ENCODE assay signal across 8 cellular contexts in the genomic region with DNA sequence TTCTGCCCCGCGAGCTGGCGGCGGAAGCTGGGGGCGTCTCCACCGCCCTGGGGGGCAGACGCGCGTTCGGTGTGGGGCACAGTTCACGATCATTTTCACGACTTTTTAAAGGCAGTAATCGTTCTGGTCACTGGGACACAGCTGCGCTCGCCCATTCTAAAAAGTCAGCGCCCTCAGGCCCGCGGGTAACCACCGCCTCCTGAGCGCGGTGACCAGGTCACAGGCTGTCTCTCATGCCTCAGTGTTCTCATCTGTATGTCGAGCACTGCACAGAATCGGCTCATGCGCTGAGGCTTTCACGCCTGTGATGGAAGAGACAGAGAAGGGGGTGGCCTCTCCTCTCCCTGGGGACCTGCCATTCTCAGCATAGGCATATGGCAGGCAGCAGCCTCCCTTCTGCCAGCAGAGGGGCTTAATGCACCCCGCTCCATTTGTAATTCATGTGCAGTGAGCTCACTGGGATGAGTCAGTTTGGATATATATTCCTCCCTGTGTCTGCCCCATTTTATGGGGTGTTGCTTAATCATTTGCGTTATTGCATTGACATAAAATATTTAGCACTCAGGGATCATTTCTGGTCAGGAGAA. TPM values are rescaled to one million over a fixed set of nuclear protein-coding genes. Genes with fewer than 3 reads are reported as not detected.
A peak's percentile ranks its signal among the peaks of the same experiment; 100 is the strongest.
DNase-seq lines count a peak whose midpoint lies in the region; ATAC-seq and TF ChIP-seq lines count a peak whose summit lies in the region.
"Not testable (repeated sequence)": the region's sequence is repeated elsewhere in the genome, so short reads cannot be mapped to it uniquely, and the experiment has no call there.

No MANE protein-coding gene starts in this region.

- ATAC-seq in IMR-90 (ENCODE audit: low read depth); activated naive CD8-positive, alpha-beta T cell treated with anti-CD3 and anti-CD28 coated beads, Interleukin-2, amount 50 U/mL, for 24 hours: not testable (repeated sequence)

- BruUV-seq in Calu3 (replicated peaks; lab: Mats Ljungman, UMichigan): TSS peak; percentile 89
- BruUV-seq in IMR-90 (replicated peaks; lab: Mats Ljungman, UMichigan): not testable (repeated sequence)

- TF ChIP-seq RAD21 in IMR-90 (IDR thresholded peaks at IDR 0.05; ENCODE audit: low read length): 0 out of 2 replicates have a peak, but pooled peaks have one; percentile 3

- H3K14ac ChIP-seq in IMR-90 (replicated peaks; ENCODE audit: low read depth, low read length): peak overlapping the region; percentile 44

- H3K9ac ChIP-seq in IMR-90 (ENCODE audit: low read depth, low read length): peak overlapping the region; percentile 70
- H3K9ac ChIP-seq in parathyroid adenoma: not testable (repeated sequence)

- peak overlapping the region; percentile 25 for H3K4ac ChIP-seq in IMR-90 (ENCODE audit: low read depth, low read length)

- TF ChIP-seq EP300 in tibial nerve (IDR thresholded peaks at IDR 0.05): not testable (repeated sequence)

- not testable (repeated sequence) for H3K23ac ChIP-seq in IMR-90 (ENCODE audit: low read depth, low read length)

- not testable (repeated sequence) for H3K9me3 ChIP-seq in IMR-90 (ENCODE audit: control insufficient read depth, insufficient read depth, low read length); esophagus (ENCODE audit: control insufficient read depth in 2 of 2, insufficient read depth in 1 of 2, low read depth in 1 of 2, low read length in 1 of 2); parathyroid adenoma (ENCODE audit: control insufficient read depth, low read length); tibial nerve

- not testable (repeated sequence) for H3K4me1 Mint-ChIP-seq in Calu3 (ENCODE audit: low read depth, unreplicated experiment)
- H3K4me1 Mint-ChIP-seq in activated naive CD8-positive, alpha-beta T cell treated with anti-CD3 and anti-CD28 coated beads, Interleukin-2, amount 50 U/mL, for 24 hours: peaks cover 20% of the 10 kb centered on the region

- not testable (repeated sequence) for H2BK15ac ChIP-seq in IMR-90 (ENCODE audit: low read depth, low read length)

- not testable (repeated sequence) for H3K9me3 Mint-ChIP-seq in Calu3 (ENCODE audit: low read depth, unreplicated experiment); activated naive CD8-positive, alpha-beta T cell treated with anti-CD3 and anti-CD28 coated beads, Interleukin-2, amount 50 U/mL, for 24 hours

- H2AK9ac ChIP-seq in IMR-90 (replicated peaks; ENCODE audit: low read depth, low read length, poor library complexity): peak overlapping the region; percentile 72

- peak overlapping the region; percentile 56 to 59; a peak in 3 of 4 replicates for H4K8ac ChIP-seq in IMR-90 (ENCODE audit: low read depth in 2 of 2, low read length in 2 of 2)

- H3K9me1 ChIP-seq in IMR-90 (ENCODE audit: insufficient read depth, low read length): not testable (repeated sequence)

- peak overlapping the region; percentile 39; the same call in 1 of the 2 replicates for H4K91ac ChIP-seq in IMR-90 (ENCODE audit: insufficient read depth, low read depth, low read length)

- H3K4me1 ChIP-seq in IMR-90 (ENCODE audit: control insufficient read depth, insufficient read depth, low read length); esophagus (ENCODE audit: control insufficient read depth in 2 of 2, insufficient read depth in 2 of 2, low read length in 1 of 2); parathyroid adenoma; tibial nerve: not testable (repeated sequence)

- 0% methylated on average over 5 of the region's 27 CpGs; no CpG with 5 or more reads in 1 of the 2 experiments for WGBS in IMR-90 (ENCODE audit: extremely low coverage in 2 of 2, insufficient read length in 1 of 2), 2 experiments
- WGBS in esophagus, 2 donors: 2 to 4% methylated on average over 27 of the region's 27 CpGs
- WGBS in tibial nerve, 2 donors: 1 to 4% methylated on average over 11 to 21 of the region's 27 CpGs

- H3K79me1 ChIP-seq in IMR-90 (ENCODE audit: low read depth in 1 of 2, low read length in 2 of 2): not testable (repeated sequence)

- H2BK120ac ChIP-seq in IMR-90 (ENCODE audit: low read depth, low read length): peak overlapping the region; percentile 68

- not testable (repeated sequence) for H3K56ac ChIP-seq in IMR-90 (ENCODE audit: extremely low read depth, insufficient read depth, low read length)

- H3K27ac ChIP-seq in IMR-90 (ENCODE audit: insufficient read depth, low read length): peak overlapping the region; percentile 95
- H3K27ac ChIP-seq in esophagus (ENCODE audit: low read depth in 2 of 2, low read length in 1 of 2): peak overlapping the region; percentile 81 to 94
- peak overlapping the region; percentile 61 for H3K27ac ChIP-seq in parathyroid adenoma
- H3K27ac ChIP-seq in tibial nerve: peak overlapping the region; percentile 41 to 84 (median 60)

- peak; percentile 2; the same call in 1 of the 2 replicates for TF ChIP-seq POLR2A in IMR-90 (IDR thresholded peaks at IDR 0.05; ENCODE audit: low read depth, low read length)
- not testable (repeated sequence) for TF ChIP-seq POLR2A in tibial nerve (IDR thresholded peaks at IDR 0.05)

- H4K20me1 ChIP-seq in IMR-90 (ENCODE audit: insufficient read depth, low read length): not testable (repeated sequence)

- dilution Hi-C loops in IMR-90 (cut with HindIII; ENCODE audit: low sequenced_read_pairs, unreplicated experiment): not testable (repeated sequence)

- intact Hi-C loops in Calu3 (cut with micrococcal nuclease; ENCODE audit: unreplicated experiment); IMR-90 (cut with micrococcal nuclease): not testable (repeated sequence)

- not testable (repeated sequence) for H3K27me3 Mint-ChIP-seq in Calu3 (ENCODE audit: unreplicated experiment); activated naive CD8-positive, alpha-beta T cell treated with anti-CD3 and anti-CD28 coated beads, Interleukin-2, amount 50 U/mL, for 24 hours

- H2BK5ac ChIP-seq in IMR-90 (ENCODE audit: low read depth, low read length, poor library complexity, severe bottlenecking): peak overlapping the region; percentile 93

- POLR2A ChIA-PET in IMR-90 (lab: Charles Lee; ENCODE audit: unreplicated experiment): not testable (repeated sequence)

- H3K36me3 ChIP-seq in IMR-90 (ENCODE audit: control insufficient read depth, insufficient read depth, low read length); esophagus (ENCODE audit: control insufficient read depth in 2 of 2, insufficient read depth in 2 of 2, low read length in 1 of 2); parathyroid adenoma (ENCODE audit: control insufficient read depth, insufficient read depth, low read length); tibial nerve: not testable (repeated sequence)

- peak overlapping the region; percentile 63; the same call in 1 of the 2 replicates for H4K5ac ChIP-seq in IMR-90 (ENCODE audit: low read depth, low read length)

- peak overlapping the region; percentile 63 for H3K4me3 Mint-ChIP-seq in Calu3 (ENCODE audit: low read depth, unreplicated experiment)
- peak overlapping the region; percentile 81 for H3K4me3 Mint-ChIP-seq in activated naive CD8-positive, alpha-beta T cell treated with anti-CD3 and anti-CD28 coated beads, Interleukin-2, amount 50 U/mL, for 24 hours

- not testable (repeated sequence) for H3K27me3 ChIP-seq in IMR-90 (ENCODE audit: control insufficient read depth, insufficient read depth, low read length); esophagus (ENCODE audit: control insufficient read depth in 1 of 2, insufficient read depth in 2 of 2, low read length in 2 of 2); parathyroid adenoma (ENCODE audit: control insufficient read depth, insufficient read depth, low read length); tibial nerve

- H3K79me2 ChIP-seq in parathyroid adenoma: not testable (repeated sequence)

- not testable (repeated sequence) for H3K18ac ChIP-seq in IMR-90 (ENCODE audit: low read depth, low read length)

- H3K4me3 ChIP-seq in IMR-90 (ENCODE audit: insufficient read depth, low read depth, low read length) (peak overlapping the region; percentile 51), esophagus (ENCODE audit: low read depth in 1 of 2, low read length in 2 of 2) (peak overlapping the region; percentile 66), parathyroid adenoma (ENCODE audit: low read depth, low read length) (peak overlapping the region; percentile 66), tibial nerve (peak overlapping the region; percentile 59 to 91 (median 86))

- CTCF ChIA-PET in Calu3 (lab: Charles Lee); IMR-90 (lab: Yijun Ruan, JAX): not testable (repeated sequence)

- H3K27ac Mint-ChIP-seq in Calu3 (ENCODE audit: unreplicated experiment): not testable (repeated sequence)
- peak overlapping the region; percentile 85 for H3K27ac Mint-ChIP-seq in activated naive CD8-positive, alpha-beta T cell treated with anti-CD3 and anti-CD28 coated beads, Interleukin-2, amount 50 U/mL, for 24 hours

- H3K4me2 ChIP-seq in IMR-90 (ENCODE audit: low read depth, low read length): peak overlapping the region; percentile 84
- peak overlapping the region; percentile 69 for H3K4me2 ChIP-seq in parathyroid adenoma (ENCODE audit: low read length)

- DNase-seq in Calu3 (peak; percentile 4), IMR-90 (peak; percentile 72), SK-MEL-5 (ENCODE audit: low read depth, low spot score) (peak; percentile 2), kidney tubule cell (ENCODE audit: low spot score) (peak; percentile 39)
- peak; percentile 18 for DNase-seq in activated naive CD8-positive, alpha-beta T cell treated with anti-CD3 and anti-CD28 coated beads, Interleukin-2, amount 50 U/mL, for 24 hours
- DNase-seq in tibial nerve (ENCODE audit: low spot score in 2 of 2): not testable (repeated sequence)

- H3K36me3 Mint-ChIP-seq in Calu3 (ENCODE audit: insufficient read depth, unreplicated experiment): peaks cover 11% of the 10 kb centered on the region
- not testable (repeated sequence) for H3K36me3 Mint-ChIP-seq in activated naive CD8-positive, alpha-beta T cell treated with anti-CD3 and anti-CD28 coated beads, Interleukin-2, amount 50 U/mL, for 24 hours (ENCODE audit: low read depth)

- peak overlapping the region; percentile 85 for H2AFZ ChIP-seq in IMR-90 (replicated peaks; ENCODE audit: low read length, poor library complexity)
- peak overlapping the region; percentile 89 for H2AFZ ChIP-seq in parathyroid adenoma

- H2BK20ac ChIP-seq in IMR-90 (ENCODE audit: low read depth, low read length): not testable (repeated sequence)

- TF ChIP-seq CTCF in Calu3 (IDR thresholded peaks at IDR 0.05; ENCODE audit: unreplicated experiment); parathyroid adenoma (IDR thresholded peaks at IDR 0.05); tibial nerve (IDR thresholded peaks at IDR 0.05): not testable (repeated sequence)
- 0 out of 2 replicates have a peak, but pooled peaks have one; percentile 6 for TF ChIP-seq CTCF in IMR-90 (conservative IDR thresholded peaks at IDR 0.05; ENCODE audit: low read depth, low read length)

- H2AK5ac ChIP-seq in IMR-90 (ENCODE audit: low read depth, low read length): peak overlapping the region; percentile 7

- in situ Hi-C loops in IMR-90 (cut with MboI; ENCODE audit: low sequenced_read_pairs); SK-MEL-5 (cut with HindIII; ENCODE audit: low pct_unique_long_range_greater_than_20kb, low sequenced_read_pairs): not testable (repeated sequence)

RNA-seq across cellular contexts. Expression of gene FAM90A26, which starts 16.5 kb away (rescaled TPM):
- not detected in 2 replicates for total RNA-seq in Calu3 (2022)
- not detected in 2 replicates for total RNA-seq in IMR-90 (2012; rRNA removed)
- polyA plus RNA-seq in IMR-90 (2012; rRNA removed): not detected in 2 replicates
- polyA plus RNA-seq in IMR-90 (2012; cell fraction: cytosol; rRNA removed): not detected in 2 replicates
- not detected in 2 replicates for polyA plus RNA-seq in IMR-90 (2012; cell fraction: nucleus; rRNA removed; ENCODE audit: low replicate concordance)
- not detected in 2 replicates for total RNA-seq in SK-MEL-5 (2014; rRNA removed; shearing (Covaris generic))
- not detected in 2 replicates for polyA plus RNA-seq in SK-MEL-5 (2015; cell fraction: cytosol; rRNA removed)
- polyA plus RNA-seq in SK-MEL-5 (2015; cell fraction: nucleus; rRNA removed): not detected in 2 replicates
- not detected for polyA plus RNA-seq in esophagus
- not detected for total RNA-seq in tibial nerve

RNA-seq across cellular contexts. Expression of gene USP17L10, which starts 56.8 kb away (rescaled TPM):
- total RNA-seq in Calu3 (2022) (not detected in 2 replicates), IMR-90 (2012; rRNA removed) (not detected in 2 replicates), tibial nerve (not detected)
- polyA plus RNA-seq in IMR-90 (2012; rRNA removed) (not detected in 2 replicates), esophagus (not detected)
- not detected in 2 replicates for polyA plus RNA-seq in IMR-90 (2012; cell fraction: cytosol; rRNA removed)
- polyA plus RNA-seq in IMR-90 (2012; cell fraction: nucleus; rRNA removed; ENCODE audit: low replicate concordance): not detected in 2 replicates
- total RNA-seq in SK-MEL-5 (2014; rRNA removed; shearing (Covaris generic)): not detected in 2 replicates
- not detected in 2 replicates for polyA plus RNA-seq in SK-MEL-5 (2015; cell fraction: cytosol; rRNA removed)
- polyA plus RNA-seq in SK-MEL-5 (2015; cell fraction: nucleus; rRNA removed): not detected in 2 replicates
